1 cellular context compared by ENCODE assay signal in genomic region chr11:86145439-86146156, GRCh38.
TF ChIP-seq lines count a peak whose summit lies in the region.

No MANE protein-coding gene starts in this region.

TF ChIP-seq in K562, 482 proteins besides CTCF, POLR2A, EP300 and RAD21 (continued from another document and continues in another):
- TF ChIP-seq ZBTB40 (IDR thresholded peaks at IDR 0.05) (no peak), ZBTB40 (CRISPR knock-in tag; IDR thresholded peaks at IDR 0.05) (no peak), ZNF24 (IDR thresholded peaks at IDR 0.05) (no peak), FOXM1 (IDR thresholded peaks at IDR 0.05; ENCODE audit: low read depth) (peak; percentile 52; the same call in 1 of the 2 replicates), FOXM1 (CRISPR knock-in tag; IDR thresholded peaks at IDR 0.05; ENCODE audit: low read depth) (no peak), ZC3H4 (CRISPR knock-in tag; IDR thresholded peaks at IDR 0.05; ENCODE audit: borderline replicate concordance) (no peak), CTCFL (IDR thresholded peaks at IDR 0.05; ENCODE audit: borderline replicate concordance, insufficient read depth, low read depth, low read length, poor library complexity, severe bottlenecking) (no peak), NFRKB (IDR thresholded peaks at IDR 0.05; ENCODE audit: low read depth) (0 out of 2 replicates have a peak, but pooled peaks have one; percentile 33), MTA2 (IDR thresholded peaks at IDR 0.05; ENCODE audit: low read depth) (peak; percentile 61), JUN (IDR thresholded peaks at IDR 0.05; ENCODE audit: borderline replicate concordance, low read depth, low read length) (no peak), JUN (CRISPR knock-in tag; IDR thresholded peaks at IDR 0.05; ENCODE audit: borderline replicate concordance) (no peak), ETV1 (tag; conservative IDR thresholded peaks at IDR 0.05; ENCODE audit: low read depth) (no peak), ETS2 (tag; IDR thresholded peaks at IDR 0.05; ENCODE audit: borderline replicate concordance, poor library complexity, severe bottlenecking) (no peak), SOX6 (IDR thresholded peaks at IDR 0.05) (peak; percentile 59), MTA3 (IDR thresholded peaks at IDR 0.05; ENCODE audit: borderline replicate concordance) (0 out of 2 replicates have a peak, but pooled peaks have one; percentile 41), USF1 (CRISPR knock-in tag; IDR thresholded peaks at IDR 0.05) (no peak), MGA (IDR thresholded peaks at IDR 0.05) (no peak), KLF10 (CRISPR knock-in tag; IDR thresholded peaks at IDR 0.05) (no peak), JUND (IDR thresholded peaks at IDR 0.05; ENCODE audit: borderline replicate concordance, low read depth, low read length) (no peak), JUND (tag; IDR thresholded peaks at IDR 0.05; ENCODE audit: borderline replicate concordance, low read depth, low read length) (peak; percentile 36; the same call in 1 of the 3 replicates), ZNF282 (CRISPR knock-in tag; IDR thresholded peaks at IDR 0.05) (no peak), ZNF197 (CRISPR knock-in tag; IDR thresholded peaks at IDR 0.05; ENCODE audit: low read depth) (no peak), ZNF311 (CRISPR knock-in tag; IDR thresholded peaks at IDR 0.05) (peak; percentile 48; the same call in 1 of the 2 replicates), MAZ (CRISPR knock-in tag; conservative IDR thresholded peaks at IDR 0.05 in 1 of 2, IDR thresholded peaks at IDR 0.05 in 1 of 2) (0 out of 4 replicates have a peak, but pooled peaks of 1 of the 2 experiments have one; percentile 22), TBP (optimal IDR thresholded peaks at IDR 0.05; ENCODE audit: low read depth, low read length) (no peak), GTF2A2 (tag; IDR thresholded peaks at IDR 0.05) (no peak), ZNF143 (CRISPR knock-in tag; IDR thresholded peaks at IDR 0.05) (no peak), STAT5B (CRISPR knock-in tag; IDR thresholded peaks at IDR 0.05) (no peak), ZNF644 (tag; IDR thresholded peaks at IDR 0.05; ENCODE audit: low read depth) (no peak), ZNF589 (CRISPR knock-in tag; IDR thresholded peaks at IDR 0.05; ENCODE audit: low read depth) (peak; percentile 68; the same call in 1 of the 2 replicates), MEF2A (IDR thresholded peaks at IDR 0.05; ENCODE audit: control insufficient read depth, low read depth, low read length) (no peak)
- TF ChIP-seq, protein P1, sequence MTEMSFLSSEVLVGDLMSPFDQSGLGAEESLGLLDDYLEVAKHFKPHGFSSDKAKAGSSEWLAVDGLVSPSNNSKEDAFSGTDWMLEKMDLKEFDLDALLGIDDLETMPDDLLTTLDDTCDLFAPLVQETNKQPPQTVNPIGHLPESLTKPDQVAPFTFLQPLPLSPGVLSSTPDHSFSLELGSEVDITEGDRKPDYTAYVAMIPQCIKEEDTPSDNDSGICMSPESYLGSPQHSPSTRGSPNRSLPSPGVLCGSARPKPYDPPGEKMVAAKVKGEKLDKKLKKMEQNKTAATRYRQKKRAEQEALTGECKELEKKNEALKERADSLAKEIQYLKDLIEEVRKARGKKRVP (CRISPR knock-in tag; IDR thresholded peaks at IDR 0.05) = peak; percentile 56; the same call in 1 of the 2 replicates
- TF ChIP-seq, protein P2, sequence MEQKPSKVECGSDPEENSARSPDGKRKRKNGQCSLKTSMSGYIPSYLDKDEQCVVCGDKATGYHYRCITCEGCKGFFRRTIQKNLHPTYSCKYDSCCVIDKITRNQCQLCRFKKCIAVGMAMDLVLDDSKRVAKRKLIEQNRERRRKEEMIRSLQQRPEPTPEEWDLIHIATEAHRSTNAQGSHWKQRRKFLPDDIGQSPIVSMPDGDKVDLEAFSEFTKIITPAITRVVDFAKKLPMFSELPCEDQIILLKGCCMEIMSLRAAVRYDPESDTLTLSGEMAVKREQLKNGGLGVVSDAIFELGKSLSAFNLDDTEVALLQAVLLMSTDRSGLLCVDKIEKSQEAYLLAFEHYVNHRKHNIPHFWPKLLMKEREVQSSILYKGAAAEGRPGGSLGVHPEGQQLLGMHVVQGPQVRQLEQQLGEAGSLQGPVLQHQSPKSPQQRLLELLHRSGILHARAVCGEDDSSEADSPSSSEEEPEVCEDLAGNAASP (IDR thresholded peaks at IDR 0.05) = no peak
